1 cellular context compared by ENCODE assay signal in genomic region chr3:172260381-172260780, GRCh38.
TF ChIP-seq lines count a peak whose summit lies in the region.

No MANE protein-coding gene starts in this region.

TF ChIP-seq in A549, 52 proteins besides CTCF, POLR2A, EP300 and RAD21 (continued from another document):
- TF ChIP-seq ELK1 (IDR thresholded peaks at IDR 0.05; ENCODE audit: low read depth, low read length) (no peak), FOSL2 (IDR thresholded peaks at IDR 0.05) (no peak), FOSL2 (CRISPR knock-in tag; IDR thresholded peaks at IDR 0.05) (no peak)
